In the genomic region with DNA sequence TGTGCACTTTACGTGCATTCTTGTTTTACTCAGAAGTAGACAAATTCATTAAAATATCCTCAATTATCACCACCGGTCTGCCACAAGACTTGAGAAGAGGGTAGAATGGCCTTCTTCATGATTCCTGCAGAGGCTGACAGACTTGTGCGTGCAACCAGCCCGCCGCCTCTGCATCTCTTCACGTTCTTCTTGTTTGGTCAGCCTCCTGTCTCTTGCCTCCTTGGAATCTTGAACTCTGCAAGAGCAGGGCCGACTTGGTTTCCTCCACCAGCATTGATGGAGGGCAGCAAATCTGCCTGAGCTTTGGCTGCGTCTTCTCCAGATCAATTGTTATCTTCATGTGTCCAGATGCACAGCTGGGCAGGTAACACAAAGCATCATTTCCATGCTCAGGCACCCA, we compare ENCODE assay signal across 20 cellular contexts. TPM values are rescaled to one million over a fixed set of nuclear protein-coding genes. Genes with fewer than 3 reads are reported as not detected.
DNase-seq lines count a peak whose midpoint lies in the region; ATAC-seq and TF ChIP-seq lines count a peak whose summit lies in the region.
"Had no signal": no experiment of that assay in that cellular context is flagged by ENCODE, and none has a peak within 500 bp of the region (broad histone marks: within the 10 kb centered on the region; RNA-seq: fewer than 3 reads in every experiment).

No MANE protein-coding gene starts in this region.

- no peak overlapping the region for H3K4me3 ChIP-seq in sigmoid colon
- no peak overlapping the region for H3K4me3 ChIP-seq in colonic mucosa
- H3K4me3 ChIP-seq in SK-N-SH (ENCODE audit: low read depth in 2 of 2, low read length in 1 of 2): no peak overlapping the region
- H3K4me3 ChIP-seq: A549; BLaER1 treated with 17β-estradiol and CSF1 and Interleukin-3, amounts not matched to agents 10 nM and 100 nM had no signal

- intact Hi-C loops in cardiac septum (cut with DNase I): no loop called here
- intact Hi-C loops in left ventricle myocardium superior (cut with micrococcal nuclease): no loop called here
- intact Hi-C loops in sigmoid colon (cut with DNase I): no loop called here
- intact Hi-C loops in colonic mucosa (cut with DNase I): no loop called here

- peak overlapping the region; percentile 17 for H3K27ac ChIP-seq in angular gyrus (ENCODE audit: low read depth, low read length)
- H3K27ac ChIP-seq in sigmoid colon: no peak overlapping the region
- no peak overlapping the region for H3K27ac ChIP-seq in colonic mucosa
- H3K27ac ChIP-seq in SK-N-SH (ENCODE audit: low read depth in 2 of 2, low read length in 1 of 2): peak overlapping the region in 1 of 2 experiments; percentile 39; a peak in 2 of 4 replicates
- H3K27ac ChIP-seq: 22Rv1; A549; BLaER1 treated with 17β-estradiol and CSF1 and Interleukin-3, amounts not matched to agents 10 nM and 100 nM; C4-2B had no signal

- no peak overlapping the region for H2AFZ ChIP-seq in SK-N-SH (ENCODE audit: low read depth)

- H3K27me3 ChIP-seq in sigmoid colon: no peaks in the 10 kb centered on the region
- no peaks in the 10 kb centered on the region for H3K27me3 ChIP-seq in colonic mucosa
- H3K27me3 ChIP-seq in SK-N-SH (ENCODE audit: insufficient read depth): no peaks in the 10 kb centered on the region

- no peaks in the 10 kb centered on the region for H3F3A ChIP-seq in SK-N-SH (replicated peaks; ENCODE audit: insufficient read depth)

- POLR2A ChIA-PET in SK-N-SH (lab: Yijun Ruan, JAX): interaction anchor here (0.6 kb wide), 2 partner anchors 19 to 99 kb away, joined by 3 read pairs; no protein-coding TSS in a partner anchor

- no peaks in the 10 kb centered on the region for H3K9me3 ChIP-seq in sigmoid colon
- H3K9me3 ChIP-seq in colonic mucosa: no peaks in the 10 kb centered on the region
- no peaks in the 10 kb centered on the region for H3K9me3 ChIP-seq in SK-N-SH
- H3K9me3 ChIP-seq: A549, Caco-2 had no signal

- H3K9me2 ChIP-seq in SK-N-SH: no peaks in the 10 kb centered on the region

- 88 to 93% methylated on average over 8 of the region's 8 CpGs for WGBS in sigmoid colon, 2 donors
- 74% methylated on average over 8 of the region's 8 CpGs for WGBS in SK-N-SH (ENCODE audit: low lambda C conversion rate)

- no peaks in the 10 kb centered on the region for H3K36me3 ChIP-seq in sigmoid colon
- H3K36me3 ChIP-seq in colonic mucosa: no peaks in the 10 kb centered on the region
- peaks cover 0 to 5% of the 10 kb centered on the region in 2 experiments for H3K36me3 ChIP-seq in SK-N-SH (replicated peaks in 1 of 2; ENCODE audit: control insufficient read depth in 1 of 2, insufficient read depth in 2 of 2, low read length in 1 of 2)
- H3K36me3 ChIP-seq: BLaER1 treated with 17β-estradiol and CSF1 and Interleukin-3, amounts not matched to agents 10 nM and 100 nM had no signal

- ATAC-seq in left ventricle myocardium superior: no peak
- ATAC-seq: A549; CD8-positive, alpha-beta T cell had no signal

- H3K4me2 ChIP-seq in SK-N-SH: no peak overlapping the region
- H3K4me2 ChIP-seq: A549; BLaER1 treated with 17β-estradiol and CSF1 and Interleukin-3, amounts not matched to agents 10 nM and 100 nM had no signal

- no peaks in the 10 kb centered on the region for H3K79me2 ChIP-seq in SK-N-SH (ENCODE audit: insufficient read depth)

- DNase-seq in cardiac septum (ENCODE audit: low spot score): peak; percentile 60
- DNase-seq in left ventricle myocardium superior: no peak
- DNase-seq in mesenteric fat pad (ENCODE audit: low spot score): peak; percentile 37
- DNase-seq in sigmoid colon: peak; percentile 51
- DNase-seq in colonic mucosa: no peak
- DNase-seq in RKO (ENCODE audit: low spot score): no peak
- no peak for DNase-seq in SK-N-SH
- DNase-seq: AML-193; Caco-2; Calu3; CD4-positive, alpha-beta T cell; CD8-positive, alpha-beta T cell; DMS79 treated with DMSO at 0.1 percent for 48 hours; GF-D8 had no signal

- peaks cover 0 to 19% (median 9%) of the 10 kb centered on the region in 4 donors for H3K4me1 ChIP-seq in sigmoid colon
- H3K4me1 ChIP-seq in colonic mucosa: no peaks in the 10 kb centered on the region
- H3K4me1 ChIP-seq in SK-N-SH (ENCODE audit: control insufficient read depth in 1 of 2, insufficient read depth in 2 of 2, low read depth in 1 of 2, low read length in 1 of 2): peaks cover 0 to 50% of the 10 kb centered on the region in 2 experiments; a peak in 2 of 4 replicates
- H3K4me1 ChIP-seq: Caco-2 had no signal

- no peak for TF ChIP-seq POLR2A in sigmoid colon (IDR thresholded peaks at IDR 0.05)

- CTCF ChIA-PET in SK-N-SH (lab: Yijun Ruan, JAX): interaction anchor here (1.2 kb wide), 1 partner anchor 11 kb away, joined by 4 read pairs; no protein-coding TSS in a partner anchor

- no peak for TF ChIP-seq RAD21 in SK-N-SH (IDR thresholded peaks at IDR 0.05; ENCODE audit: low read length)

- TF ChIP-seq CTCF in sigmoid colon (IDR thresholded peaks at IDR 0.05) (no peak), colonic mucosa (IDR thresholded peaks at IDR 0.05) (no peak), SK-N-SH (IDR thresholded peaks at IDR 0.05) (no peak)

- TF ChIP-seq EP300 in sigmoid colon (IDR thresholded peaks at IDR 0.05) (no peak), SK-N-SH (IDR thresholded peaks at IDR 0.05; ENCODE audit: borderline replicate concordance in 1 of 2, low read depth in 1 of 2, low read length in 1 of 2) (no peak)

- no peaks in the 10 kb centered on the region for H4K20me1 ChIP-seq in SK-N-SH (ENCODE audit: insufficient read depth)

- H3K9ac ChIP-seq in colonic mucosa (ENCODE audit: low read depth in 2 of 2, low read length in 2 of 2) (no peak overlapping the region), SK-N-SH (no peak overlapping the region)
- H3K9ac ChIP-seq: BLaER1 treated with 17β-estradiol and CSF1 and Interleukin-3, amounts not matched to agents 10 nM and 100 nM had no signal

TF ChIP-seq in SK-N-SH, 30 proteins besides CTCF, POLR2A, EP300 and RAD21 (continues in another document):
- TF ChIP-seq MEF2A (IDR thresholded peaks at IDR 0.05; ENCODE audit: borderline replicate concordance, low read depth) (no peak), FOXM1 (IDR thresholded peaks at IDR 0.05; ENCODE audit: low read depth) (no peak), RXRA (IDR thresholded peaks at IDR 0.05; ENCODE audit: borderline replicate concordance, low read depth) (no peak), CHD2 (IDR thresholded peaks at IDR 0.05; ENCODE audit: low read length, partially characterized antibody) (no peak), FOSL2 (IDR thresholded peaks at IDR 0.05; ENCODE audit: borderline replicate concordance, low read depth) (no peak), TAF1 (IDR thresholded peaks at IDR 0.05; ENCODE audit: borderline replicate concordance, low read depth, low read length) (no peak), EZH2phosphoT487 (IDR thresholded peaks at IDR 0.05; ENCODE audit: borderline replicate concordance, low read depth) (no peak), SIN3A (IDR thresholded peaks at IDR 0.05; ENCODE audit: borderline replicate concordance, low read depth, low read length) (no peak), RCOR1 (IDR thresholded peaks at IDR 0.05; ENCODE audit: low read length) (no peak), MXI1 (IDR thresholded peaks at IDR 0.05; ENCODE audit: low read depth, low read length) (no peak), FOXJ3 (CRISPR knock-in tag; IDR thresholded peaks at IDR 0.05) (no peak)
- TF ChIP-seq, protein P1, sequence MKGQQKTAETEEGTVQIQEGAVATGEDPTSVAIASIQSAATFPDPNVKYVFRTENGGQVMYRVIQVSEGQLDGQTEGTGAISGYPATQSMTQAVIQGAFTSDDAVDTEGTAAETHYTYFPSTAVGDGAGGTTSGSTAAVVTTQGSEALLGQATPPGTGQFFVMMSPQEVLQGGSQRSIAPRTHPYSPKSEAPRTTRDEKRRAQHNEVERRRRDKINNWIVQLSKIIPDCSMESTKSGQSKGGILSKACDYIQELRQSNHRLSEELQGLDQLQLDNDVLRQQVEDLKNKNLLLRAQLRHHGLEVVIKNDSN (IDR thresholded peaks at IDR 0.05; ENCODE audit: borderline replicate concordance, low read depth): no peak
- TF ChIP-seq, protein P2, sequence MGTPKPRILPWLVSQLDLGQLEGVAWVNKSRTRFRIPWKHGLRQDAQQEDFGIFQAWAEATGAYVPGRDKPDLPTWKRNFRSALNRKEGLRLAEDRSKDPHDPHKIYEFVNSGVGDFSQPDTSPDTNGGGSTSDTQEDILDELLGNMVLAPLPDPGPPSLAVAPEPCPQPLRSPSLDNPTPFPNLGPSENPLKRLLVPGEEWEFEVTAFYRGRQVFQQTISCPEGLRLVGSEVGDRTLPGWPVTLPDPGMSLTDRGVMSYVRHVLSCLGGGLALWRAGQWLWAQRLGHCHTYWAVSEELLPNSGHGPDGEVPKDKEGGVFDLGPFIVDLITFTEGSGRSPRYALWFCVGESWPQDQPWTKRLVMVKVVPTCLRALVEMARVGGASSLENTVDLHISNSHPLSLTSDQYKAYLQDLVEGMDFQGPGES (IDR thresholded peaks at IDR 0.05; ENCODE audit: low read depth, low read length): no peak
- TF ChIP-seq, protein P3, sequence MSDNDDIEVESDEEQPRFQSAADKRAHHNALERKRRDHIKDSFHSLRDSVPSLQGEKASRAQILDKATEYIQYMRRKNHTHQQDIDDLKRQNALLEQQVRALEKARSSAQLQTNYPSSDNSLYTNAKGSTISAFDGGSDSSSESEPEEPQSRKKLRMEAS (IDR thresholded peaks at IDR 0.05; ENCODE audit: low read depth): no peak
- TF ChIP-seq, protein P4, sequence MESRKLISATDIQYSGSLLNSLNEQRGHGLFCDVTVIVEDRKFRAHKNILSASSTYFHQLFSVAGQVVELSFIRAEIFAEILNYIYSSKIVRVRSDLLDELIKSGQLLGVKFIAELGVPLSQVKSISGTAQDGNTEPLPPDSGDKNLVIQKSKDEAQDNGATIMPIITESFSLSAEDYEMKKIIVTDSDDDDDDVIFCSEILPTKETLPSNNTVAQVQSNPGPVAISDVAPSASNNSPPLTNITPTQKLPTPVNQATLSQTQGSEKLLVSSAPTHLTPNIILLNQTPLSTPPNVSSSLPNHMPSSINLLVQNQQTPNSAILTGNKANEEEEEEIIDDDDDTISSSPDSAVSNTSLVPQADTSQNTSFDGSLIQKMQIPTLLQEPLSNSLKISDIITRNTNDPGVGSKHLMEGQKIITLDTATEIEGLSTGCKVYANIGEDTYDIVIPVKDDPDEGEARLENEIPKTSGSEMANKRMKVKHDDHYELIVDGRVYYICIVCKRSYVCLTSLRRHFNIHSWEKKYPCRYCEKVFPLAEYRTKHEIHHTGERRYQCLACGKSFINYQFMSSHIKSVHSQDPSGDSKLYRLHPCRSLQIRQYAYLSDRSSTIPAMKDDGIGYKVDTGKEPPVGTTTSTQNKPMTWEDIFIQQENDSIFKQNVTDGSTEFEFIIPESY (IDR thresholded peaks at IDR 0.05; ENCODE audit: borderline replicate concordance, low read depth): no peak

RNA-seq across cellular contexts. Expression of a gene that starts 20.2 kb away (rescaled TPM):
- 13.1 TPM for total RNA-seq in cardiac septum
- total RNA-seq in left ventricle myocardium superior: 22.1 TPM
- total RNA-seq in mesenteric fat pad: 0.61 TPM
- 1 to 10 TPM; 3.6 to 5.5 (median 5.0) TPM for total RNA-seq in sigmoid colon
- under 1 TPM; under 0.01 to 0.23 (median 0.22) TPM for polyA plus RNA-seq in sigmoid colon
- under 1 TPM; 0.12 to 0.35 TPM for total RNA-seq in colonic mucosa
- polyA plus RNA-seq in SK-N-SH (2012; rRNA removed): 0.28 and 0.84 TPM in 2 replicates
- polyA plus RNA-seq in SK-N-SH (2012; cell fraction: cytosol; rRNA removed): 0.94 and 1.8 TPM in 2 replicates
- polyA plus RNA-seq in SK-N-SH (2012; cell fraction: nucleus; rRNA removed): 0.36 and 0.55 TPM in 2 replicates
- total RNA-seq: Caco-2, Calu3 had no signal
- polyA plus RNA-seq: BJ had no signal

Comparison
In these comparisons a context has a peak if more than half of its experiments do, and no peak if none do; other contexts are left out.
1. DNase-seq: peak in cardiac septum (single experiment), mesenteric fat pad (single experiment) and sigmoid colon (single experiment); none in left ventricle myocardium superior (single experiment), colonic mucosa (single experiment), RKO (single experiment) and SK-N-SH (single experiment).